ENCODE assay signal across 8 cellular contexts in genomic region chr7:140646931-140647647, GRCh38. TPM values are rescaled to one million over a fixed set of nuclear protein-coding genes. Genes with fewer than 3 reads are reported as not detected.
DNase-seq lines count a peak whose midpoint lies in the region; ATAC-seq and TF ChIP-seq lines count a peak whose summit lies in the region.

No MANE protein-coding gene starts in this region.

- peaks cover 0 to 7% (median 0%) of the 10 kb centered on the region in 7 donors for H3K9me3 Mint-ChIP-seq in CD14-positive monocyte
- no peaks in the 10 kb centered on the region for H3K9me3 Mint-ChIP-seq in activated T-helper 17 cell treated with anti-CD3 and anti-CD28 coated beads, Interleukin-2, amount 50 U/mL, for 72 hours

- no peak overlapping the region for H3K4me3 Mint-ChIP-seq in CD14-positive monocyte
- no peak overlapping the region for H3K4me3 Mint-ChIP-seq in activated T-helper 17 cell treated with anti-CD3 and anti-CD28 coated beads, Interleukin-2, amount 50 U/mL, for 72 hours

- intact Hi-C loops in CD14-positive monocyte (cut with micrococcal nuclease): no loop called here
- intact Hi-C loops in head of caudate nucleus (cut with DNase I): no loop called here
- intact Hi-C loops in sciatic nerve (cut with DNase I): no loop called here

- H3K27ac Mint-ChIP-seq in CD14-positive monocyte: no peak overlapping the region
- H3K27ac Mint-ChIP-seq in activated T-helper 17 cell treated with anti-CD3 and anti-CD28 coated beads, Interleukin-2, amount 50 U/mL, for 72 hours: no peak overlapping the region

- peak; percentile 88 for ATAC-seq in GM18861 (IDR thresholded peaks at IDR 0.05; ENCODE audit: unreplicated experiment)
- ATAC-seq in HG03097 (IDR thresholded peaks at IDR 0.05; ENCODE audit: low FRiP score, unreplicated experiment): peak; percentile 82
- peak; percentile 62 for ATAC-seq in activated T-helper 17 cell treated with anti-CD3 and anti-CD28 coated beads, Interleukin-2, amount 50 U/mL, for 72 hours (replicated peaks)
- peak; percentile 70 for ATAC-seq in sciatic nerve

- DNase-seq in CD14-positive monocyte (ENCODE audit: low spot score) (no peak), NCI-H524 treated with DMSO at 0.1 percent for 48 hours (lab: John Stamatoyannopoulos, UW) (peak; percentile 53), head of caudate nucleus (peak in 40 of 42 donors; percentile 22 to 82 (median 55)), sciatic nerve (ENCODE audit: low spot score) (peak; percentile 52), NOMO-1 treated with DMSO at 0.1 percent for 48 hours (lab: John Stamatoyannopoulos, UW; ENCODE audit: unreplicated experiment) (no peak)

- peaks cover 31 to 36% (median 35%) of the 10 kb centered on the region in 3 donors for H3K27me3 Mint-ChIP-seq in CD14-positive monocyte (ENCODE audit: low read depth in 3 of 3)
- H3K27me3 Mint-ChIP-seq in activated T-helper 17 cell treated with anti-CD3 and anti-CD28 coated beads, Interleukin-2, amount 50 U/mL, for 72 hours: peaks cover 14% of the 10 kb centered on the region

- peak; percentile 71 for TF ChIP-seq CTCF in CD14-positive monocyte (IDR thresholded peaks at IDR 0.05)

- no peaks in the 10 kb centered on the region for H3K36me3 Mint-ChIP-seq in CD14-positive monocyte
- no peaks in the 10 kb centered on the region for H3K36me3 Mint-ChIP-seq in activated T-helper 17 cell treated with anti-CD3 and anti-CD28 coated beads, Interleukin-2, amount 50 U/mL, for 72 hours (ENCODE audit: low read depth)

- H3K4me1 Mint-ChIP-seq in CD14-positive monocyte: peaks cover 18% of the 10 kb centered on the region
- H3K4me1 Mint-ChIP-seq in activated T-helper 17 cell treated with anti-CD3 and anti-CD28 coated beads, Interleukin-2, amount 50 U/mL, for 72 hours: no peaks in the 10 kb centered on the region

RNA-seq across cellular contexts. Expression of gene DENND2A, which starts 6.5 kb away (rescaled TPM):
- polyA plus RNA-seq in CD14-positive monocyte: not detected
- total RNA-seq in activated T-helper 17 cell treated with anti-CD3 and anti-CD28 coated beads, Interleukin-2, amount 50 U/mL, for 72 hours: not detected
- 37.6 TPM for total RNA-seq in sciatic nerve

RNA-seq across cellular contexts. Expression of gene ADCK2, which starts 25.7 kb away (rescaled TPM):
- polyA plus RNA-seq in CD14-positive monocyte: 10 to 100 TPM; 18.3 to 28.7 TPM
- total RNA-seq in activated T-helper 17 cell treated with anti-CD3 and anti-CD28 coated beads, Interleukin-2, amount 50 U/mL, for 72 hours: 10 to 100 TPM; 16.6 to 28.4 TPM
- 13.9 TPM for total RNA-seq in sciatic nerve

RNA-seq across cellular contexts. Expression of gene NDUFB2, which starts 49.4 kb away (rescaled TPM):
- polyA plus RNA-seq in CD14-positive monocyte: 100 to 1,000 TPM; 479 to 516 TPM
- 100 to 1,000 TPM in 1 of 2 donors, 10 to 100 TPM in 1; 92.7 to 215 TPM for total RNA-seq in activated T-helper 17 cell treated with anti-CD3 and anti-CD28 coated beads, Interleukin-2, amount 50 U/mL, for 72 hours
- total RNA-seq in sciatic nerve: 119 TPM

Comparison
In these comparisons a context has a peak if more than half of its experiments do, and no peak if none do; other contexts are left out.
1. DNase-seq: peak in NCI-H524 treated with DMSO at 0.1 percent for 48 hours (single experiment), head of caudate nucleus (40 of 42) and sciatic nerve (single experiment); none in CD14-positive monocyte (single experiment) and NOMO-1 treated with DMSO at 0.1 percent for 48 hours (single experiment).
2. RNA of gene DENND2A, which starts 6.5 kb away (total RNA-seq): 37.6 TPM in sciatic nerve (single experiment); not detected in activated T-helper 17 cell treated with anti-CD3 and anti-CD28 coated beads, Interleukin-2, amount 50 U/mL, for 72 hours; every median in the first group is over 10 times any median in the second.
3. Peak in every context shown above with its lines, with median percentiles within 50 percentile points of each other: ATAC-seq.